ENCODE assay signal across 1 cellular context in genomic region chr1:40653851-40654537, GRCh38.
A peak's percentile ranks its signal among the peaks of the same experiment; 100 is the strongest.
TF ChIP-seq lines count a peak whose summit lies in the region.

No MANE protein-coding gene starts in this region.

TF ChIP-seq in WTC11, 78 proteins besides CTCF, POLR2A, EP300 and RAD21 (continued from another document):
- TF ChIP-seq E2F1 (CRISPR knock-in tag; IDR thresholded peaks at IDR 0.05) (0 out of 2 replicates have a peak, but pooled peaks have one; percentile 44), E2F4 (CRISPR knock-in tag; IDR thresholded peaks at IDR 0.05; ENCODE audit: borderline replicate concordance, low read depth) (no peak), CREM (CRISPR knock-in tag; IDR thresholded peaks at IDR 0.05) (no peak), ZNF281 (CRISPR knock-in tag; IDR thresholded peaks at IDR 0.05) (peak; percentile 80; the same call in 1 of the 2 replicates), JUN (CRISPR knock-in tag; IDR thresholded peaks at IDR 0.05) (no peak), ZNF219 (CRISPR knock-in tag; IDR thresholded peaks at IDR 0.05; ENCODE audit: borderline replicate concordance) (0 out of 2 replicates have a peak, but pooled peaks have one; percentile 28), FOXP4 (CRISPR knock-in tag; IDR thresholded peaks at IDR 0.05) (peak; percentile 59; the same call in 1 of the 2 replicates), ATF3 (CRISPR knock-in tag; conservative IDR thresholded peaks at IDR 0.05) (no peak), E2F5 (CRISPR knock-in tag; IDR thresholded peaks at IDR 0.05) (no peak), GABPB1 (CRISPR knock-in tag; IDR thresholded peaks at IDR 0.05) (no peak), CDX4 (CRISPR knock-in tag; IDR thresholded peaks at IDR 0.05; ENCODE audit: borderline replicate concordance) (no peak), TEAD1 (CRISPR knock-in tag; IDR thresholded peaks at IDR 0.05) (no peak)
TF ChIP-seq in WTC11: peak in this region for 8.
